Comparison of ENCODE assay signal across 13 cellular contexts in the genomic region with DNA sequence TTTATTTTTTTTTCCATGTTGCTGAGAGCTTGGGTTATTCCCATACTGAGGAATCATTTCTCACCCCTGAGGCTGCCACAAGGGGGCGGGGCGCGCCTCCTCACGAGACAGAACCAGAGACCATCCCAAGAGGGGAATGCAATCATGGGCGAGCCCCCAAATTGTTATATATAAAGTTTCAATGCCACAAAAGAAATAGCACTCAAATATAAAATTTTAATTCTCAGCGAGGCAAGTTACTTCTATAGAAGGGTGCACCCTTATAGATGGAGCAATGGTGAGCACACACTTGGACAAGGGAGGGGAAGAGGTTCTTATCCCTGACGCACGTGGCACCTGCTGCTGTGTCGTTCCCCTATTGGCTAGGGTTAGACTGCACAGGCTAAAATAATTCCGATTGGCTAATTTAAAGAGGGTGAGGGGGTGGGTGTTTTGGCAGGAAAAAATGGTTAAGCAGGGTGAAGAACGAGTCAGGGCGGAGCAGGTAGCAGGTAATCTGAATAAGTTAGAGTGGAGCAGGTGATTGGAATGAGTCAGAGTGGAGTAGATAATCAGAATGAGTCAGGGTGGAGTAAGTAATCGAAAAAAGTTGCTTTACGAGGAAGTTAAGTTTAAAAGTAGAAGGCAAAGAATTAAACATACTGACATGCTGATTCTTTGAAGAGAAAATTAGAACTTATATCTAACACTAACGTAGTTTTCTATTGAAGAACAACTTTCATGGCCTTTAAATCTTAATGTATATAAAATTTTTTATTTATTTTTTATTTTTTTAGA.
DNase-seq lines count a peak whose midpoint lies in the region; TF ChIP-seq lines count a peak whose summit lies in the region.
"Had no signal": no experiment of that assay in that cellular context is flagged by ENCODE, and none has a peak within 500 bp of the region (broad histone marks: within the 10 kb centered on the region; RNA-seq: fewer than 3 reads in every experiment).

No MANE protein-coding gene starts in this region.

- no peak overlapping the region for H2BK5ac ChIP-seq in mesenchymal stem cell (ENCODE audit: low read depth, low read length, poor library complexity, severe bottlenecking)

- H3K4me2 ChIP-seq in KMS-11 = no peak overlapping the region
- no peak overlapping the region for H3K4me2 ChIP-seq in mesenchymal stem cell (ENCODE audit: low read length, poor library complexity, severe bottlenecking)

- H3K4me1 ChIP-seq in KMS-11 (ENCODE audit: low read depth, poor library complexity, severe bottlenecking) (no peaks in the 10 kb centered on the region), mesenchymal stem cell (ENCODE audit: control insufficient read depth, insufficient read depth, low read depth, low read length) (no peaks in the 10 kb centered on the region)

- no peak overlapping the region for H3K4ac ChIP-seq in mesenchymal stem cell (ENCODE audit: low read depth in 1 of 2, low read length in 2 of 2)

- H2AFZ ChIP-seq in KMS-11 (ENCODE audit: low read depth) = no peak overlapping the region
- no peak overlapping the region for H2AFZ ChIP-seq in mesenchymal stem cell (ENCODE audit: low read depth, low read length)

- H3K36me3 ChIP-seq in KMS-11 (ENCODE audit: insufficient read depth) = no peaks in the 10 kb centered on the region
- no peaks in the 10 kb centered on the region for H3K36me3 ChIP-seq in mesenchymal stem cell (ENCODE audit: control insufficient read depth in 1 of 2, insufficient read depth in 2 of 2, low read depth in 1 of 2, low read length in 2 of 2)

- no peak overlapping the region for H3K9ac ChIP-seq in KMS-11
- no peak overlapping the region for H3K9ac ChIP-seq in mesenchymal stem cell (ENCODE audit: low read length)

- 77% methylated on average over 11 of the region's 15 CpGs for WGBS in mesenchymal stem cell

- in situ Hi-C loops in astrocyte of the spinal cord (cut with HindIII; ENCODE audit: low sequenced_read_pairs) = no loop called here

- no peaks in the 10 kb centered on the region for H3K9me3 ChIP-seq in mesenchymal stem cell (ENCODE audit: control insufficient read depth, low read length)

- H4K20me1 ChIP-seq in KMS-11 (ENCODE audit: insufficient read depth) = no peaks in the 10 kb centered on the region

- DNase-seq in NCI-H1694 (lab: John Stamatoyannopoulos, UW) = peak; percentile 15
- no peak for DNase-seq in NCI-H1694 treated with DMSO at 0.1 percent for 48 hours (lab: John Stamatoyannopoulos, UW)
- DNase-seq in astrocyte of the spinal cord (ENCODE audit: low read depth, low spot score) = no peak
- peak; percentile 8 for DNase-seq in mesenchymal stem cell
- no peak for DNase-seq in Ammon's horn (ENCODE audit: low spot score)
- DNase-seq in NCI-H2081 treated with DMSO at 0.1 percent for 48 hours (lab: John Stamatoyannopoulos, UW) = no peak
- no peak for DNase-seq in head of caudate nucleus
- DNase-seq: activated CD4-positive, alpha-beta T cell treated with anti-CD3 and anti-CD28 coated beads, Interleukin-2, amount 50 U/mL, for 4 hours; NCI-H2081; right cardiac atrium; SIG-M5; trophoblast cell had no signal

- no peaks in the 10 kb centered on the region for H3K79me1 ChIP-seq in mesenchymal stem cell (replicated peaks; ENCODE audit: low read length, poor library complexity, severe bottlenecking)

- no peak overlapping the region for H2BK15ac ChIP-seq in mesenchymal stem cell (ENCODE audit: low read depth, poor library complexity, severe bottlenecking)

- no peak overlapping the region for H2BK12ac ChIP-seq in mesenchymal stem cell (ENCODE audit: low read length in 2 of 2)

- no peak overlapping the region for H2BK120ac ChIP-seq in mesenchymal stem cell (ENCODE audit: low read depth, low read length)

- H3K27me3 ChIP-seq in KMS-11 (ENCODE audit: insufficient read depth, low read depth) = no peaks in the 10 kb centered on the region
- no peaks in the 10 kb centered on the region for H3K27me3 ChIP-seq in mesenchymal stem cell (ENCODE audit: control insufficient read depth in 1 of 2, insufficient read depth in 1 of 2, low read length in 2 of 2)

- no peak overlapping the region for H3K18ac ChIP-seq in mesenchymal stem cell (ENCODE audit: low read depth in 1 of 2, low read length in 2 of 2)

- no peak overlapping the region for H4K8ac ChIP-seq in mesenchymal stem cell (ENCODE audit: low read length)

- no peak overlapping the region for H2AK5ac ChIP-seq in mesenchymal stem cell (ENCODE audit: low read length, severe bottlenecking)

- no peak overlapping the region for H3K27ac ChIP-seq in KMS-11
- no peak overlapping the region for H3K27ac ChIP-seq in mesenchymal stem cell (ENCODE audit: low read length, poor library complexity, severe bottlenecking)

- no peak overlapping the region for H3K23ac ChIP-seq in mesenchymal stem cell (ENCODE audit: low read length in 2 of 2)

- H3K79me2 ChIP-seq in KMS-11 (ENCODE audit: insufficient read depth, low read depth) = no peaks in the 10 kb centered on the region

- peak; percentile 70 for TF ChIP-seq CTCF in KMS-11 (conservative IDR thresholded peaks at IDR 0.05; ENCODE audit: low read depth, low read length)
- TF ChIP-seq CTCF in astrocyte of the spinal cord (IDR thresholded peaks at IDR 0.05; ENCODE audit: low read depth, low read length) = peak; percentile 13

- no peak overlapping the region for H3K14ac ChIP-seq in mesenchymal stem cell (ENCODE audit: low read length in 2 of 2)

- H3K4me3 ChIP-seq in KMS-11 (IDR thresholded peaks at IDR 0.05; ENCODE audit: insufficient read depth, low read depth, low read length) = no peak overlapping the region
- H3K4me3 ChIP-seq in astrocyte of the spinal cord (ENCODE audit: low read depth, low read length) = no peak overlapping the region
- no peak overlapping the region for H3K4me3 ChIP-seq in mesenchymal stem cell (ENCODE audit: insufficient read depth in 1 of 2, low read depth in 1 of 2, low read length in 2 of 2)

- no peak overlapping the region for H4K91ac ChIP-seq in mesenchymal stem cell (ENCODE audit: low read length)

- intact Hi-C loops in head of caudate nucleus (cut with DNase I) = no loop called here

Comparison
In these comparisons a context has a peak if more than half of its experiments do, and no peak if none do; other contexts are left out.
1. DNase-seq: peak in NCI-H1694 (single experiment) and mesenchymal stem cell (single experiment); none in NCI-H1694 treated with DMSO at 0.1 percent for 48 hours (single experiment), astrocyte of the spinal cord (single experiment), Ammon's horn (single experiment), NCI-H2081 treated with DMSO at 0.1 percent for 48 hours (single experiment) and head of caudate nucleus (0 of 42).